In genomic region chr9:19148170-19148569, GRCh38 we compare ENCODE assay signal across 21 cellular contexts. TPM values are rescaled to one million over a fixed set of nuclear protein-coding genes. Genes with fewer than 3 reads are reported as not detected.
DNase-seq lines count a peak whose midpoint lies in the region; ATAC-seq, FAIRE-seq and TF ChIP-seq lines count a peak whose summit lies in the region.
"Had no signal": no experiment of that assay in that cellular context is flagged by ENCODE, and none has a peak within 500 bp of the region (broad histone marks: within the 10 kb centered on the region; RNA-seq: fewer than 3 reads in every experiment).

No MANE protein-coding gene starts in this region.

- no peaks in the 10 kb centered on the region for H3K27me3 ChIP-seq in K562 (ENCODE audit: control insufficient read depth in 2 of 2, insufficient read depth in 2 of 2, low read length in 2 of 2)

- DNase-seq in COR-L47 (lab: John Stamatoyannopoulos, UW) (peak; percentile 24), K562 (ENCODE audit: extremely low read depth in 1 of 4, low spot score in 3 of 4) (no peak), fibroblast of the aortic adventitia (ENCODE audit: low read depth) (peak; percentile 64), NCI-H187 treated with DMSO at 0.1 percent for 48 hours (lab: John Stamatoyannopoulos, UW) (no peak), left colon (no peak)
- no peak for DNase-seq in activated CD4-positive, alpha-beta T cell treated with anti-CD3 and anti-CD28 coated beads, Interleukin-2, amount 50 U/mL, for 48 hours
- DNase-seq: ACHN; CD4-positive, alpha-beta T cell; DMS79 treated with DMSO at 0.1 percent for 48 hours; GDM1; MM.1S; NCI-H1417; NCI-H2029; NCI-H226; NCI-H748 treated with DMSO at 0.1 percent for 48 hours had no signal

- TF ChIP-seq CTCF in K562 (IDR thresholded peaks at IDR 0.05 in 2 of 3, conservative IDR thresholded peaks at IDR 0.05 in 1 of 3; ENCODE audit: insufficient read depth in 2 of 3, low read depth in 1 of 3, low read length in 3 of 3) (no peak), fibroblast of the aortic adventitia (IDR thresholded peaks at IDR 0.05; ENCODE audit: insufficient read depth, low read length) (no peak)

- no peaks in the 10 kb centered on the region for H3K9me1 ChIP-seq in K562 (ENCODE audit: control insufficient read depth, insufficient read depth, low read length)

- H4K20me1 ChIP-seq in K562 (replicated peaks; ENCODE audit: control insufficient read depth, insufficient read depth, low read length) = no peaks in the 10 kb centered on the region

- in situ Hi-C loops in K562 (cut with MboI) = no loop called here

- no peak overlapping the region for H3K4me3 ChIP-seq in K562
- no peak overlapping the region for H3K4me3 ChIP-seq in fibroblast of the aortic adventitia (ENCODE audit: low read depth, low read length)

- H2AFZ ChIP-seq in K562 (ENCODE audit: low read depth, low read length) = 0 out of 2 replicates have a peak overlapping the region, but pooled peaks have one; percentile 24

- no peaks in the 10 kb centered on the region for H3K79me2 ChIP-seq in K562 (ENCODE audit: control insufficient read depth, insufficient read depth, low read length)

- no TSS peak for BruUV-seq in K562 (replicated peaks; lab: Mats Ljungman, UMichigan)

- no peak overlapping the region for H3K4me2 ChIP-seq in K562 (ENCODE audit: insufficient read depth, low read length)

- POLR2A ChIA-PET in K562 (lab: Yijun Ruan, JAX) = no interaction called here

- H3K27ac ChIP-seq in K562 (ENCODE audit: extremely low read depth, low read depth, low read length) = no peak overlapping the region
- H3K27ac ChIP-seq: HL-60 had no signal

- no peaks in the 10 kb centered on the region for H3K36me3 ChIP-seq in K562 (ENCODE audit: control insufficient read depth, insufficient read depth, low read length)

- peaks cover 0 to 3% of the 10 kb centered on the region in 2 experiments; a peak in 2 of 5 replicates for H3K4me1 ChIP-seq in K562 (replicated peaks in 1 of 2; ENCODE audit: control insufficient read depth in 2 of 2, insufficient read depth in 2 of 2, low read length in 2 of 2)

- no peak for FAIRE-seq in K562 (lab: Jason Lieb, UNC)
- FAIRE-seq: GM12892 had no signal

- WGBS in K562 (ENCODE audit: insufficient coverage, low coverage, missing lambda C conversion rate) = 76% methylated on average over 4 of the region's 4 CpGs

- TF ChIP-seq RAD21 in Ishikawa (IDR thresholded peaks at IDR 0.05; ENCODE audit: low read depth) (no peak), K562 (CRISPR knock-in tag; conservative IDR thresholded peaks at IDR 0.05 in 1 of 2, IDR thresholded peaks at IDR 0.05 in 1 of 2) (no peak)

- no peak for TF ChIP-seq POLR2A in K562 (conservative IDR thresholded peaks at IDR 0.05)

- ATAC-seq in K562 (no peak), HG02763 (IDR thresholded peaks at IDR 0.05; ENCODE audit: unreplicated experiment) (no peak), left colon (no peak)
- ATAC-seq: Right ventricle myocardium inferior, SK-N-SH treated with all-trans-retinoic acid at 6 μM for 48 hours had no signal

- CTCF ChIA-PET in K562 (lab: Yijun Ruan, JAX; ENCODE audit: low intra/inter-chr PET ratio) = no interaction called here

- no peak for TF ChIP-seq EP300 in Ishikawa (IDR thresholded peaks at IDR 0.05; ENCODE audit: borderline replicate concordance)
- no peak for TF ChIP-seq EP300 in K562 (IDR thresholded peaks at IDR 0.05; ENCODE audit: low read length)

- intact Hi-C loops in K562 (cut with micrococcal nuclease) = no loop called here
- intact Hi-C loops in left colon (cut with DNase I, micrococcal nuclease) = no loop called here

- no peaks in the 10 kb centered on the region for H3K9me3 ChIP-seq in K562 (replicated peaks; ENCODE audit: control insufficient read depth, insufficient read depth, low read depth, low read length)

- H3K9ac ChIP-seq in K562 (ENCODE audit: insufficient read depth in 1 of 2, low read depth in 2 of 2, low read length in 2 of 2) = no peak overlapping the region

TF ChIP-seq in Ishikawa, 13 proteins besides CTCF, POLR2A, EP300 and RAD21:
- TF ChIP-seq NFIC (IDR thresholded peaks at IDR 0.05) (0 out of 2 replicates have a peak, but pooled peaks have one; percentile 7), TEAD4 (IDR thresholded peaks at IDR 0.05) (no peak)
TF ChIP-seq in Ishikawa: peak in this region for 1.

TF ChIP-seq in K562, 482 proteins besides CTCF, POLR2A, EP300 and RAD21:
- TF ChIP-seq USF1 (CRISPR knock-in tag; IDR thresholded peaks at IDR 0.05) (no peak), ZHX1 (conservative IDR thresholded peaks at IDR 0.05; ENCODE audit: low read length) (no peak), MEF2A (IDR thresholded peaks at IDR 0.05; ENCODE audit: control insufficient read depth, low read depth, low read length) (no peak), KDM1A (IDR thresholded peaks at IDR 0.05) (no peak), PCBP1 (IDR thresholded peaks at IDR 0.05; ENCODE audit: low read depth, low read length, poor library complexity, severe bottlenecking) (no peak), GABPB1 (CRISPR knock-in tag; IDR thresholded peaks at IDR 0.05) (no peak), WHSC1 (IDR thresholded peaks at IDR 0.05; ENCODE audit: low read length) (no peak)

RNA-seq across cellular contexts. Expression of gene PLIN2, which starts 20.9 kb away (rescaled TPM):
- 37.8 and 44.9 TPM in 2 replicates for total RNA-seq in K562 (2011; cell fraction: chromatin; rRNA removed; ENCODE audit: low replicate concordance)
- 39.6 and 44.5 TPM in 2 replicates for total RNA-seq in K562 (2011; cell fraction: nucleolus; rRNA removed)
- 42.6 and 48.0 TPM in 2 replicates for total RNA-seq in K562 (2011; cell fraction: nucleoplasm; rRNA removed)
- 29.1 and 34.2 TPM in 2 replicates for total RNA-seq in K562 (2014; rRNA removed)
- total RNA-seq in K562 (2014; rRNA removed; fragmentation: Illumina TruSeq; extraction: Trizol) = 42.6 and 43.6 TPM in 2 replicates
- 38.2 and 41.0 TPM in 2 replicates for total RNA-seq in K562 (2015; rRNA removed; fragmentation: Illumina TruSeq; extraction: Trizol)
- 35.4 and 36.4 TPM in 2 replicates for total RNA-seq in K562 (2021)
- polyA plus RNA-seq in K562 (2011; rRNA removed) = 48.7 and 95.5 TPM in 2 replicates
- polyA plus RNA-seq in K562 (2011; cell fraction: cytosol; rRNA removed) = 58.3 and 118 TPM in 2 replicates
- 33.5 and 44.6 TPM in 2 replicates for polyA plus RNA-seq in K562 (2011; cell fraction: nucleus; rRNA removed)
- polyA plus RNA-seq in K562 (2012) = 41.1 and 52.0 TPM in 2 replicates
- 46.4 and 47.4 TPM in 2 replicates for polyA plus RNA-seq in K562 (2014; fragmentation: Illumina TruSeq; extraction: Trizol)
- polyA plus RNA-seq in K562 (2014; fragmentation: Nextera tagmentation; extraction: Ambion mirVana) = 10 to 100 TPM; 63.7 to 68.6 TPM
- polyA plus RNA-seq in K562 (2014; rRNA removed) = 32.2 and 33.8 TPM in 2 replicates
- polyA minus RNA-seq in K562 (2011; rRNA and poly(A)+ RNA removed) = 90.1 and 183 TPM in 2 replicates
- polyA minus RNA-seq in K562 (2011; cell fraction: cytosol; rRNA and poly(A)+ RNA removed) = 26.7 and 55.8 TPM in 2 replicates
- 19.7 and 23.4 TPM in 2 replicates for polyA minus RNA-seq in K562 (2011; cell fraction: nucleus; rRNA and poly(A)+ RNA removed)
- 200 and 207 TPM in 2 replicates for total RNA-seq in fibroblast of the aortic adventitia (ENCODE audit: low replicate concordance)
- 10 to 100 TPM; 43.8 to 48.4 TPM for total RNA-seq in left colon

RNA-seq across cellular contexts. Expression of gene HAUS6, which starts 45.5 kb away (rescaled TPM):
- 9.3 and 32.6 TPM in 2 replicates for total RNA-seq in K562 (2011; cell fraction: chromatin; rRNA removed; ENCODE audit: low replicate concordance)
- total RNA-seq in K562 (2011; cell fraction: nucleolus; rRNA removed) = 9.8 and 12.0 TPM in 2 replicates
- total RNA-seq in K562 (2011; cell fraction: nucleoplasm; rRNA removed) = 16.6 and 25.2 TPM in 2 replicates
- 16.1 and 17.6 TPM in 2 replicates for total RNA-seq in K562 (2014; rRNA removed)
- total RNA-seq in K562 (2014; rRNA removed; fragmentation: Illumina TruSeq; extraction: Trizol) = 31.7 and 40.5 TPM in 2 replicates
- total RNA-seq in K562 (2015; rRNA removed; fragmentation: Illumina TruSeq; extraction: Trizol) = 27.2 and 30.2 TPM in 2 replicates
- total RNA-seq in K562 (2021) = 22.5 and 23.1 TPM in 2 replicates
- 19.6 and 29.7 TPM in 2 replicates for polyA plus RNA-seq in K562 (2011; rRNA removed)
- 5.5 and 7.6 TPM in 2 replicates for polyA plus RNA-seq in K562 (2011; cell fraction: cytosol; rRNA removed)
- polyA plus RNA-seq in K562 (2011; cell fraction: nucleus; rRNA removed) = 10.6 and 13.1 TPM in 2 replicates
- polyA plus RNA-seq in K562 (2012) = 12.4 and 12.6 TPM in 2 replicates
- 21.7 and 23.9 TPM in 2 replicates for polyA plus RNA-seq in K562 (2014; fragmentation: Illumina TruSeq; extraction: Trizol)
- 10 to 100 TPM; 10.2 to 17.6 TPM for polyA plus RNA-seq in K562 (2014; fragmentation: Nextera tagmentation; extraction: Ambion mirVana)
- polyA plus RNA-seq in K562 (2014; rRNA removed) = 15.9 and 17.2 TPM in 2 replicates
- polyA minus RNA-seq in K562 (2011; rRNA and poly(A)+ RNA removed) = 34.3 and 35.6 TPM in 2 replicates
- polyA minus RNA-seq in K562 (2011; cell fraction: cytosol; rRNA and poly(A)+ RNA removed) = 10.6 and 16.1 TPM in 2 replicates
- 11.8 and 16.2 TPM in 2 replicates for polyA minus RNA-seq in K562 (2011; cell fraction: nucleus; rRNA and poly(A)+ RNA removed)
- total RNA-seq in fibroblast of the aortic adventitia (ENCODE audit: low replicate concordance) = 15.3 and 26.8 TPM in 2 replicates
- 1 to 10 TPM; 5.3 to 6.0 TPM for total RNA-seq in left colon

Comparison
In these comparisons a context has a peak if more than half of its experiments do, and no peak if none do; other contexts are left out.
1. DNase-seq: peak in COR-L47 (single experiment) and fibroblast of the aortic adventitia (single experiment); none in K562 (0 of 4), activated CD4-positive, alpha-beta T cell treated with anti-CD3 and anti-CD28 coated beads, Interleukin-2, amount 50 U/mL, for 48 hours (0 of 2), NCI-H187 treated with DMSO at 0.1 percent for 48 hours (single experiment) and left colon (0 of 2).